ENCODE assay signal across 1 cellular context in the genomic region with DNA sequence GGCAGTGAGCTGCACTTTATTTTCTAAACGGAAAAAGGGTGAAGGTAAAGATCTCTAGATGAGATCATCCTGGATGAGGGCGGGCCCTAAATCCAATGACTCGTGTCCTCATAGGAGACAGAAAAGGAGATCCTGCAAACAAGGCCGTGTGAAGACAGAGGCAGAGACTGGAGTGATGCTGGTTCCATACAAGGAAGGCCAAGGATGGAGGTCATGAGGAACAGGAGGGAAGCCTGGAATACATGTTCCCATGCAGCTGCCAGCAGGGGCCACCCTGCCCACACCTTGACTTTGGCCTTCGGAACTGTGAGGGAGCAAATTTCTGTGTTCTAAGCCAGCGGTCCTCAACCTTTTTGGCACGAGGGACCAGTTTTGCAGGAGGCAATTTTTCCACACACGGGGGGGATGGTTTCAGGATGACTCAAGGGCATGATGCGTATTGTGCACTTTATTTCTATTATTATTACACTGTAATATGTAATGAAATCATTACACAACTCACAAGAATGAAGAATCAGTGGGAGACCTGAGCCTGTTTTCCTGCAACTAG.
TF ChIP-seq lines count a peak whose summit lies in the region.

No MANE protein-coding gene starts in this region.

TF ChIP-seq in GM23338, 12 proteins besides CTCF, POLR2A, EP300 and RAD21 (continued from another document):
- TF ChIP-seq, protein P1, sequence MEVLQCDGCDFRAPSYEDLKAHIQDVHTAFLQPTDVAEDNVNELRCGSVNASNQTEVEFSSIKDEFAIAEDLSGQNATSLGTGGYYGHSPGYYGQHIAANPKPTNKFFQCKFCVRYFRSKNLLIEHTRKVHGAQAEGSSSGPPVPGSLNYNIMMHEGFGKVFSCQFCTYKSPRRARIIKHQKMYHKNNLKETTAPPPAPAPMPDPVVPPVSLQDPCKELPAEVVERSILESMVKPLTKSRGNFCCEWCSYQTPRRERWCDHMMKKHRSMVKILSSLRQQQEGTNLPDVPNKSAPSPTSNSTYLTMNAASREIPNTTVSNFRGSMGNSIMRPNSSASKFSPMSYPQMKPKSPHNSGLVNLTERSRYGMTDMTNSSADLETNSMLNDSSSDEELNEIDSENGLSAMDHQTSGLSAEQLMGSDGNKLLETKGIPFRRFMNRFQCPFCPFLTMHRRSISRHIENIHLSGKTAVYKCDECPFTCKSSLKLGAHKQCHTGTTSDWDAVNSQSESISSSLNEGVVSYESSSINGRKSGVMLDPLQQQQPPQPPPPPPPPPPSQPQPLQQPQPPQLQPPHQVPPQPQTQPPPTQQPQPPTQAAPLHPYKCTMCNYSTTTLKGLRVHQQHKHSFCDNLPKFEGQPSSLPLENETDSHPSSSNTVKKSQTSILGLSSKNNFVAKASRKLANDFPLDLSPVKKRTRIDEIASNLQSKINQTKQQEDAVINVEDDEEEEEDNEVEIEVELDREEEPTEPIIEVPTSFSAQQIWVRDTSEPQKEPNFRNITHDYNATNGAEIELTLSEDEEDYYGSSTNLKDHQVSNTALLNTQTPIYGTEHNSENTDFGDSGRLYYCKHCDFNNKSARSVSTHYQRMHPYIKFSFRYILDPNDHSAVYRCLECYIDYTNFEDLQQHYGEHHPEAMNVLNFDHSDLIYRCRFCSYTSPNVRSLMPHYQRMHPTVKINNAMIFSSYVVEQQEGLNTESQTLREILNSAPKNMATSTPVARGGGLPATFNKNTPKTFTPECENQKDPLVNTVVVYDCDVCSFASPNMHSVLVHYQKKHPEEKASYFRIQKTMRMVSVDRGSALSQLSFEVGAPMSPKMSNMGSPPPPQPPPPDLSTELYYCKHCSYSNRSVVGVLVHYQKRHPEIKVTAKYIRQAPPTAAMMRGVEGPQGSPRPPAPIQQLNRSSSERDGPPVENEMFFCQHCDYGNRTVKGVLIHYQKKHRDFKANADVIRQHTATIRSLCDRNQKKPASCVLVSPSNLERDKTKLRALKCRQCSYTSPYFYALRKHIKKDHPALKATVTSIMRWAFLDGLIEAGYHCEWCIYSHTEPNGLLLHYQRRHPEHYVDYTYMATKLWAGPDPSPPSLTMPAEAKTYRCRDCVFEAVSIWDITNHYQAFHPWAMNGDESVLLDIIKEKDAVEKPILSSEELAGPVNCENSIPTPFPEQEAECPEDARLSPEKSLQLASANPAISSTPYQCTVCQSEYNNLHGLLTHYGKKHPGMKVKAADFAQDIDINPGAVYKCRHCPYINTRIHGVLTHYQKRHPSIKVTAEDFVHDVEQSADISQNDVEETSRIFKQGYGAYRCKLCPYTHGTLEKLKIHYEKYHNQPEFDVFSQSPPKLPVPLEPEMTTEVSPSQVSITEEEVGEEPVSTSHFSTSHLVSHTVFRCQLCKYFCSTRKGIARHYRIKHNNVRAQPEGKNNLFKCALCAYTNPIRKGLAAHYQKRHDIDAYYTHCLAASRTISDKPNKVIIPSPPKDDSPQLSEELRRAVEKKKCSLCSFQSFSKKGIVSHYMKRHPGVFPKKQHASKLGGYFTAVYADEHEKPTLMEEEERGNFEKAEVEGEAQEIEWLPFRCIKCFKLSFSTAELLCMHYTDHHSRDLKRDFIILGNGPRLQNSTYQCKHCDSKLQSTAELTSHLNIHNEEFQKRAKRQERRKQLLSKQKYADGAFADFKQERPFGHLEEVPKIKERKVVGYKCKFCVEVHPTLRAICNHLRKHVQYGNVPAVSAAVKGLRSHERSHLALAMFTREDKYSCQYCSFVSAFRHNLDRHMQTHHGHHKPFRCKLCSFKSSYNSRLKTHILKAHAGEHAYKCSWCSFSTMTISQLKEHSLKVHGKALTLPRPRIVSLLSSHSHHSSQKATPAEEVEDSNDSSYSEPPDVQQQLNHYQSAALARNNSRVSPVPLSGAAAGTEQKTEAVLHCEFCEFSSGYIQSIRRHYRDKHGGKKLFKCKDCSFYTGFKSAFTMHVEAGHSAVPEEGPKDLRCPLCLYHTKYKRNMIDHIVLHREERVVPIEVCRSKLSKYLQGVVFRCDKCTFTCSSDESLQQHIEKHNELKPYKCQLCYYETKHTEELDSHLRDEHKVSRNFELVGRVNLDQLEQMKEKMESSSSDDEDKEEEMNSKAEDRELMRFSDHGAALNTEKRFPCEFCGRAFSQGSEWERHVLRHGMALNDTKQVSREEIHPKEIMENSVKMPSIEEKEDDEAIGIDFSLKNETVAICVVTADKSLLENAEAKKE (CRISPR knock-in tag; IDR thresholded peaks at IDR 0.05) = no peak
- TF ChIP-seq POLR2AphosphoS5 (IDR thresholded peaks at IDR 0.05; ENCODE audit: low read depth) = no peak
- TF ChIP-seq, protein P2, sequence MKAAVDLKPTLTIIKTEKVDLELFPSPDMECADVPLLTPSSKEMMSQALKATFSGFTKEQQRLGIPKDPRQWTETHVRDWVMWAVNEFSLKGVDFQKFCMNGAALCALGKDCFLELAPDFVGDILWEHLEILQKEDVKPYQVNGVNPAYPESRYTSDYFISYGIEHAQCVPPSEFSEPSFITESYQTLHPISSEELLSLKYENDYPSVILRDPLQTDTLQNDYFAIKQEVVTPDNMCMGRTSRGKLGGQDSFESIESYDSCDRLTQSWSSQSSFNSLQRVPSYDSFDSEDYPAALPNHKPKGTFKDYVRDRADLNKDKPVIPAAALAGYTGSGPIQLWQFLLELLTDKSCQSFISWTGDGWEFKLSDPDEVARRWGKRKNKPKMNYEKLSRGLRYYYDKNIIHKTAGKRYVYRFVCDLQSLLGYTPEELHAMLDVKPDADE (IDR thresholded peaks at IDR 0.05) = no peak
- TF ChIP-seq CREB1 (CRISPR knock-in tag; IDR thresholded peaks at IDR 0.05; ENCODE audit: low read depth) = no peak
- TF ChIP-seq JUNB (IDR thresholded peaks at IDR 0.05; ENCODE audit: unreplicated experiment) = no peak
- TF ChIP-seq ZNF114 (CRISPR knock-in tag; IDR thresholded peaks at IDR 0.05) = no peak
